1 cellular context compared by ENCODE assay signal in genomic region chr6:85568411-85568810, GRCh38.
TF ChIP-seq lines count a peak whose summit lies in the region.

No MANE protein-coding gene starts in this region.

TF ChIP-seq in GM12878, 131 proteins besides CTCF, POLR2A, EP300 and RAD21:
- TF ChIP-seq FOS (IDR thresholded peaks at IDR 0.05; ENCODE audit: borderline replicate concordance, extremely low read depth, insufficient read length) = no peak
- no peak for TF ChIP-seq BCL11A (IDR thresholded peaks at IDR 0.05; ENCODE audit: low read depth, low read length)
- TF ChIP-seq CREB1 (IDR thresholded peaks at IDR 0.05; ENCODE audit: low read depth) = no peak
- no peak for TF ChIP-seq ZBTB40 (IDR thresholded peaks at IDR 0.05; ENCODE audit: borderline replicate concordance)
- no peak for TF ChIP-seq NKRF (conservative IDR thresholded peaks at IDR 0.05)
- no peak for TF ChIP-seq SMARCA5 (IDR thresholded peaks at IDR 0.05)
- TF ChIP-seq RELA (IDR thresholded peaks at IDR 0.05; ENCODE audit: borderline replicate concordance, partially characterized antibody) = no peak
- TF ChIP-seq HDGF (IDR thresholded peaks at IDR 0.05) = no peak
- no peak for TF ChIP-seq PAX8 (IDR thresholded peaks at IDR 0.05)
- TF ChIP-seq POLR2AphosphoS5 (IDR thresholded peaks at IDR 0.05; ENCODE audit: low read length) = no peak
- TF ChIP-seq USF2 (IDR thresholded peaks at IDR 0.05; ENCODE audit: borderline replicate concordance, low read depth, low read length) = no peak
- no peak for TF ChIP-seq NFXL1 (IDR thresholded peaks at IDR 0.05; ENCODE audit: borderline replicate concordance)
- TF ChIP-seq NR2C2 (IDR thresholded peaks at IDR 0.05; ENCODE audit: borderline replicate concordance, control insufficient read depth, insufficient read length, low read depth) = no peak
- no peak for TF ChIP-seq JUNB (IDR thresholded peaks at IDR 0.05)
- no peak for TF ChIP-seq PAX5 (IDR thresholded peaks at IDR 0.05; ENCODE audit: borderline replicate concordance, low read depth, low read length)
- no peak for TF ChIP-seq SIX5 (IDR thresholded peaks at IDR 0.05; ENCODE audit: low read depth, low read length, severe bottlenecking)
- no peak for TF ChIP-seq CREM (IDR thresholded peaks at IDR 0.05; ENCODE audit: low read depth)
